Comparison of ENCODE assay signal across 14 cellular contexts in the genomic region with DNA sequence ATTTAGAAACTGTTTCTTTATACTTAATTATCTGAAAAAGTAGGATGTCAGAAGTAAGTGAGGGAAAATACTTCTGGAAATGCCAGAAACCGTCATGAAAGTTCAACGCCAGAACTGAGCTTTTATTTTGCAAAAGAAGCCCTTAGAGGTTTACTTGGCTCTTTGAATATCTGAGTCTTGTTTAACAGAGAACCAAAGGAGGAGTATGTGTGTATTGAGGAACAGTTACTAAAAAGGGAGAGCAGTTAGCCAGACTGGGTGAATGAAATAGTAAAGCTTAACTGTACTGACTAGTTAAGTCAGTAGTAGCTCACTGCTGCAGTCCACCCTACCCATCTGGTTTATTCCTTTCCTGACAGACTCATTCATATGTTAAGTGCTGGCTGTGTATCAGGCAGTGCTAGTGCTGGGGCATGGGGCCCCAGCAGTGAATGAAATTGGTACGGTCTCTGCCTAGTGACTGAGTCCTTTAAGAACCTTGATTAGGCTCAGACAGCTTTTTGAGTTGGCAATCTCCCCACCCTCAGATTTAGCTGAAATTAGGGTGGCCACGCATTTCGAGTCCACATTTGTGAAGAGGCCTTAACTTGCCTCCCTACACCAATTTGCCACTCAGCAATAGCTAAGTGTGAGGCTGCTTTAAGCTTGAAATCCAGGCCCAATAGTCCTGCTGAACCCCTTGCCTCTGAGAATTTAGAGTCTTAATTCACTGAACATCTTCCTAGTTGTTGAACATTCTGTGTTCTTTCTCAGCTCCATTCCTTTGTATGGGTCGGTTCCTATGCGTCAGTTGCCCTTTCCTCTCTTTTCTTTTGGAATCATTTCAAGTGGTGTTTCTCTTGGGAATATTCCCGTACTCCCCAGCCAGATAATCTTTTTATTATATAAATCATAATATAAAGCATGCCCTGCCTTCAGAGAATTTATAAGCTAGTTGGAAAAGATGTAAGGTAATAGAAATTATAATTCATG. TPM values are rescaled to one million over a fixed set of nuclear protein-coding genes. Genes with fewer than 3 reads are reported as not detected.
DNase-seq lines count a peak whose midpoint lies in the region; ATAC-seq and TF ChIP-seq lines count a peak whose summit lies in the region.
"Had no signal": no experiment of that assay in that cellular context is flagged by ENCODE, and none has a peak within 500 bp of the region (broad histone marks: within the 10 kb centered on the region; RNA-seq: fewer than 3 reads in every experiment).

No MANE protein-coding gene starts in this region.

- H3K27ac Mint-ChIP-seq in T-helper 17 cell (peak overlapping the region; percentile 77), CD14-positive monocyte (peak overlapping the region in 2 of 7 donors; percentile 12 to 20)
- H3K27ac Mint-ChIP-seq in activated naive CD4-positive, alpha-beta T cell treated with anti-CD3 and anti-CD28 coated beads, Interleukin-2, amount 10 ng/mL, durations not matched to agents 7 days and 5 days: no peak overlapping the region
- H3K27ac Mint-ChIP-seq: activated CD4-positive, alpha-beta T cell treated with anti-CD3 and anti-CD28 coated beads, Interleukin-2, amount 10 ng/mL, durations not matched to agents 7 days and 5 days; T-helper 1 cell treated with Interleukin-12 subunit alpha and Interleukin-12 subunit beta and Interleukin-4 antibody, amounts not matched to agents 30 μg/mL and 1 μg/mL, for 36 hours had no signal

- H3K9me3 Mint-ChIP-seq in CD14-positive monocyte: peaks cover 0 to 4% (median 0%) of the 10 kb centered on the region in 7 donors
- no peaks in the 10 kb centered on the region for H3K9me3 Mint-ChIP-seq in activated naive CD4-positive, alpha-beta T cell treated with anti-CD3 and anti-CD28 coated beads, Interleukin-2, amount 10 ng/mL, durations not matched to agents 7 days and 5 days
- H3K9me3 Mint-ChIP-seq: activated T-helper 17 cell treated with anti-CD3 and anti-CD28 coated beads, Interleukin-2, amount 50 U/mL, for 72 hours; T-helper 1 cell treated with Interleukin-12 subunit alpha and Interleukin-12 subunit beta and Interleukin-4 antibody, amounts not matched to agents 30 μg/mL and 1 μg/mL, for 36 hours had no signal

- DNase-seq in T-helper 17 cell (no peak), fibroblast of pulmonary artery (ENCODE audit: low read depth) (peak; percentile 71), CD14-positive monocyte (ENCODE audit: low spot score) (no peak), NCI-H446 treated with DMSO at 0.1 percent for 48 hours (lab: John Stamatoyannopoulos, UW) (no peak)
- DNase-seq in activated naive CD4-positive, alpha-beta T cell treated with anti-CD3 and anti-CD28 coated beads, Interleukin-2, amount 10 ng/mL, durations not matched to agents 7 days and 5 days: no peak
- DNase-seq: ACHN; activated CD4-positive, alpha-beta T cell treated with anti-CD3 and anti-CD28 coated beads, Interleukin-2, amount 10 ng/mL, durations not matched to agents 7 days and 5 days; kidney glomerular epithelial cell; upper lobe of left lung had no signal

- H3K4me3 ChIP-seq in ACC112 (ENCODE audit: low read depth, low read length): peak overlapping the region; percentile 49
- no peak overlapping the region for H3K4me3 ChIP-seq in fibroblast of pulmonary artery (replicated peaks; ENCODE audit: low read depth, low read length)
- H3K4me3 ChIP-seq in mesodermal cell (ENCODE audit: extremely low read depth, insufficient read depth, low read length, poor library complexity, severe bottlenecking): no peak overlapping the region
- H3K4me3 ChIP-seq: upper lobe of left lung had no signal

- H3K4me3 Mint-ChIP-seq in T-helper 17 cell: no peak overlapping the region
- H3K4me3 Mint-ChIP-seq in CD14-positive monocyte: no peak overlapping the region
- H3K4me3 Mint-ChIP-seq in activated naive CD4-positive, alpha-beta T cell treated with anti-CD3 and anti-CD28 coated beads, Interleukin-2, amount 10 ng/mL, durations not matched to agents 7 days and 5 days: no peak overlapping the region
- H3K4me3 Mint-ChIP-seq: activated CD4-positive, alpha-beta T cell treated with anti-CD3 and anti-CD28 coated beads, Interleukin-2, amount 10 ng/mL, durations not matched to agents 7 days and 5 days; T-helper 1 cell treated with Interleukin-12 subunit alpha and Interleukin-12 subunit beta and Interleukin-4 antibody, amounts not matched to agents 30 μg/mL and 1 μg/mL, for 36 hours had no signal

- 37 to 39% methylated on average over 4 to 7 of the region's 8 CpGs for WGBS in mesodermal cell (ENCODE audit: insufficient coverage in 2 of 2), 2 experiments

- CTCF ChIA-PET in activated naive CD4-positive, alpha-beta T cell treated with anti-CD3 and anti-CD28 coated beads, Interleukin-2, amount 10 ng/mL, durations not matched to agents 7 days and 5 days (lab: Charles Lee): interaction anchor here (0.7 to 1.7 kb wide), 2 partner anchors 18 to 406 kb away, joined by 3 to 5 read pairs; no protein-coding TSS in a partner anchor

- peaks cover 67% of the 10 kb centered on the region for H3K79me2 ChIP-seq in ACC112 (ENCODE audit: control insufficient read depth, insufficient read depth, low read length, unreplicated experiment)

- intact Hi-C loops in CD14-positive monocyte (cut with micrococcal nuclease): no loop called here

- H3K36me3 ChIP-seq in ACC112 (ENCODE audit: insufficient read depth, low read length) (no peaks in the 10 kb centered on the region), mesodermal cell (ENCODE audit: control insufficient read depth, insufficient read depth, low read length) (no peaks in the 10 kb centered on the region)
- H3K36me3 ChIP-seq: upper lobe of left lung had no signal

- H3K9me3 ChIP-seq in T-helper 17 cell (ENCODE audit: control insufficient read depth, low read length, poor library complexity, severe bottlenecking) (no peaks in the 10 kb centered on the region), mesodermal cell (ENCODE audit: control insufficient read depth, low read length) (no peaks in the 10 kb centered on the region)
- H3K9me3 ChIP-seq: upper lobe of left lung had no signal

- peaks cover 37% of the 10 kb centered on the region for H3K4me1 ChIP-seq in ACC112 (ENCODE audit: control insufficient read depth, insufficient read depth, low read length, unreplicated experiment)
- H3K4me1 ChIP-seq in mesodermal cell (ENCODE audit: control insufficient read depth, insufficient read depth, low read length, poor library complexity, severe bottlenecking): no peaks in the 10 kb centered on the region

- H3K36me3 Mint-ChIP-seq in T-helper 17 cell (ENCODE audit: low read depth) (peaks cover 2% of the 10 kb centered on the region), CD14-positive monocyte (peaks cover 11 to 13% of the 10 kb centered on the region in 2 donors)
- H3K36me3 Mint-ChIP-seq in activated naive CD4-positive, alpha-beta T cell treated with anti-CD3 and anti-CD28 coated beads, Interleukin-2, amount 10 ng/mL, durations not matched to agents 7 days and 5 days: no peaks in the 10 kb centered on the region

- H3K27ac ChIP-seq in ACC112 (ENCODE audit: low read depth, low read length) (peak overlapping the region; percentile 90), mesodermal cell (ENCODE audit: low read depth, low read length, severe bottlenecking) (peak overlapping the region; percentile 24)
- H3K27ac ChIP-seq: upper lobe of left lung had no signal

- peaks cover 39% of the 10 kb centered on the region for H3K4me1 Mint-ChIP-seq in T-helper 17 cell
- peaks cover 9% of the 10 kb centered on the region for H3K4me1 Mint-ChIP-seq in CD14-positive monocyte
- H3K4me1 Mint-ChIP-seq in activated naive CD4-positive, alpha-beta T cell treated with anti-CD3 and anti-CD28 coated beads, Interleukin-2, amount 10 ng/mL, durations not matched to agents 7 days and 5 days: no peaks in the 10 kb centered on the region

- ATAC-seq in T-helper 17 cell (no peak), GM18861 (IDR thresholded peaks at IDR 0.05; ENCODE audit: unreplicated experiment) (no peak)
- ATAC-seq: activated T-helper 17 cell treated with anti-CD3 and anti-CD28 coated beads, Interleukin-2, amount 50 U/mL, for 72 hours had no signal

- H3K27me3 Mint-ChIP-seq in T-helper 17 cell: no peaks in the 10 kb centered on the region
- no peaks in the 10 kb centered on the region for H3K27me3 Mint-ChIP-seq in CD14-positive monocyte (ENCODE audit: low read depth in 3 of 3)
- no peaks in the 10 kb centered on the region for H3K27me3 Mint-ChIP-seq in activated naive CD4-positive, alpha-beta T cell treated with anti-CD3 and anti-CD28 coated beads, Interleukin-2, amount 10 ng/mL, durations not matched to agents 7 days and 5 days
- H3K27me3 Mint-ChIP-seq: activated CD4-positive, alpha-beta T cell treated with anti-CD3 and anti-CD28 coated beads, Interleukin-2, amount 10 ng/mL, durations not matched to agents 7 days and 5 days; activated T-helper 17 cell treated with anti-CD3 and anti-CD28 coated beads, Interleukin-2, amount 50 U/mL, for 72 hours had no signal

- H2AFZ ChIP-seq in ACC112 (ENCODE audit: low read length, unreplicated experiment): no peak overlapping the region

- TF ChIP-seq CTCF in fibroblast of pulmonary artery (IDR thresholded peaks at IDR 0.05; ENCODE audit: low read length, missing control alignments) (no peak), CD14-positive monocyte (IDR thresholded peaks at IDR 0.05) (no peak)

- H3K27me3 ChIP-seq in ACC112 (ENCODE audit: insufficient read depth, low read length): no peaks in the 10 kb centered on the region
- H3K27me3 ChIP-seq: upper lobe of left lung had no signal

RNA-seq across cellular contexts. Expression of gene MAP3K4, which starts 20.2 kb away (rescaled TPM):
- 100 to 1,000 TPM; 173 to 188 TPM for total RNA-seq in T-helper 17 cell
- 16.2 TPM for polyA plus RNA-seq in mesodermal cell (2013, experiment 1 of 2)
- 19.6 TPM for polyA plus RNA-seq in mesodermal cell (2013, experiment 2 of 2)
- polyA plus RNA-seq in CD14-positive monocyte: 1 to 10 TPM; 3.2 to 3.5 TPM
